In genomic region chr12:51941669-51942455, GRCh38 we compare ENCODE assay signal across 17 cellular contexts. TPM values are rescaled to one million over a fixed set of nuclear protein-coding genes. Genes with fewer than 3 reads are reported as not detected.
DNase-seq lines count a peak whose midpoint lies in the region; ATAC-seq and TF ChIP-seq lines count a peak whose summit lies in the region.
"Had no signal": no experiment of that assay in that cellular context is flagged by ENCODE, and none has a peak within 500 bp of the region (broad histone marks: within the 10 kb centered on the region; RNA-seq: fewer than 3 reads in every experiment).

No MANE protein-coding gene starts in this region.

- H3K4me2 ChIP-seq in mesendoderm (ENCODE audit: low read length): no peak overlapping the region

- peak overlapping the region; percentile 66 for H3K23ac ChIP-seq in mesendoderm (ENCODE audit: low read length)

- no peak for TF ChIP-seq CTCF in right atrium auricular region (IDR thresholded peaks at IDR 0.05)
- TF ChIP-seq CTCF in epithelial cell of esophagus (IDR thresholded peaks at IDR 0.05; ENCODE audit: insufficient read depth, low read depth, low read length, missing control alignments): no peak

- H4K5ac ChIP-seq in mesendoderm (ENCODE audit: low read length): no peak overlapping the region

- peaks cover 0 to 18% of the 10 kb centered on the region in 2 donors for H3K9me3 ChIP-seq in right atrium auricular region

- H3K4me1 ChIP-seq in right atrium auricular region (peaks cover 0 to 11% of the 10 kb centered on the region in 2 donors), mesendoderm (ENCODE audit: control insufficient read depth, low read depth, low read length) (peaks cover 2% of the 10 kb centered on the region), urinary bladder (ENCODE audit: insufficient read depth) (no peaks in the 10 kb centered on the region)

- DNase-seq in Right ventricle myocardium superior: no peak
- no peak for DNase-seq in right atrium auricular region (ENCODE audit: low spot score)
- peak; percentile 98 for DNase-seq in epithelial cell of esophagus (ENCODE audit: low read depth)
- DNase-seq in mesendoderm: no peak
- no peak for DNase-seq in NCI-H524 (lab: John Stamatoyannopoulos, UW)
- DNase-seq in NCI-H345 treated with DMSO at 0.1 percent for 48 hours (lab: John Stamatoyannopoulos, UW; ENCODE audit: unreplicated experiment): no peak
- no peak for DNase-seq in putamen (ENCODE audit: low spot score)
- DNase-seq: CD8-positive, alpha-beta memory T cell; cerebellar nuclear complex; effector memory CD8-positive, alpha-beta T cell; naive B cell; stimulated activated naive CD8-positive, alpha-beta T cell treated with anti-CD3 and anti-CD28 coated beads, Interleukin-15, amount 100 ng/mL, for 72 hours had no signal

- no peaks in the 10 kb centered on the region for H3K79me1 ChIP-seq in mesendoderm (ENCODE audit: low read length)

- no peak overlapping the region for H2AK5ac ChIP-seq in mesendoderm (ENCODE audit: low read length)

- H3K18ac ChIP-seq in mesendoderm (ENCODE audit: low read length): no peak overlapping the region

- H3K27ac ChIP-seq in right atrium auricular region (no peak overlapping the region), mesendoderm (ENCODE audit: low read depth, low read length) (no peak overlapping the region), urinary bladder (ENCODE audit: low read depth) (peak overlapping the region; percentile 31)

- no peak overlapping the region for H3K9ac ChIP-seq in mesendoderm (ENCODE audit: low read length)

- H4K8ac ChIP-seq in mesendoderm (ENCODE audit: low read depth, low read length): no peak overlapping the region

- H3K4me3 ChIP-seq in right atrium auricular region (no peak overlapping the region), epithelial cell of esophagus (ENCODE audit: low read length) (no peak overlapping the region), mesendoderm (ENCODE audit: low read length) (no peak overlapping the region), urinary bladder (ENCODE audit: low read depth, low read length) (no peak overlapping the region)

- H3K79me2 ChIP-seq in mesendoderm (ENCODE audit: control insufficient read depth, insufficient read depth, low read length): no peaks in the 10 kb centered on the region

- intact Hi-C loops in Right ventricle myocardium superior (cut with DNase I): no loop called here

- H2BK120ac ChIP-seq in mesendoderm (ENCODE audit: low read depth, low read length): no peak overlapping the region

- peak; percentile 16 for ATAC-seq in Right ventricle myocardium superior (ENCODE audit: poor library complexity)
- ATAC-seq: activated CD4-positive, CD25-positive, alpha-beta regulatory T cell treated with anti-CD3 and anti-CD28 coated beads, Interleukin-2, amount 50 U/mL, for 24 hours; effector memory CD8-positive, alpha-beta T cell; stimulated activated naive CD8-positive, alpha-beta T cell treated with anti-CD3 and anti-CD28 coated beads, Interleukin-15, amount 100 ng/mL, for 72 hours had no signal

- no peaks in the 10 kb centered on the region for H3K36me3 ChIP-seq in right atrium auricular region
- H3K36me3 ChIP-seq in mesendoderm (ENCODE audit: control insufficient read depth, insufficient read depth, low read length): no peaks in the 10 kb centered on the region
- H3K36me3 ChIP-seq in urinary bladder (ENCODE audit: insufficient read depth): no peaks in the 10 kb centered on the region

- WGBS in mesendoderm (ENCODE audit: extremely low coverage, insufficient coverage, low lambda C conversion rate): no CpG with 5 or more reads among the region's 10 CpGs
- WGBS in urinary bladder: 77% methylated on average over 10 of the region's 10 CpGs

- no peak overlapping the region for H3K56ac ChIP-seq in mesendoderm (ENCODE audit: low read length)

- H2BK5ac ChIP-seq in mesendoderm (ENCODE audit: low read length): no peak overlapping the region

- H3K4ac ChIP-seq in mesendoderm (ENCODE audit: low read depth, low read length): no peak overlapping the region

- H2BK15ac ChIP-seq in mesendoderm (replicated peaks; ENCODE audit: low read depth): no peak overlapping the region

- H3K27me3 ChIP-seq in right atrium auricular region (no peaks in the 10 kb centered on the region), mesendoderm (ENCODE audit: insufficient read depth, low read length, poor library complexity) (no peaks in the 10 kb centered on the region)

RNA-seq across cellular contexts. Expression of gene ACVR1B, which starts 9.6 kb away (rescaled TPM):
- total RNA-seq in Right ventricle myocardium superior: 9.7 TPM
- total RNA-seq in right atrium auricular region: 10 to 100 TPM in 1 of 2 donors, 1 to 10 TPM in 1; 8.2 to 12.5 TPM
- polyA plus RNA-seq in mesendoderm (2013, experiment 1 of 2): 9.9 TPM
- polyA plus RNA-seq in mesendoderm (2013, experiment 2 of 2): 9.5 TPM
- total RNA-seq in urinary bladder: 9.5 TPM
- polyA plus RNA-seq in urinary bladder: 14.8 TPM

RNA-seq across cellular contexts. Expression of gene ACVRL1, which starts 34.6 kb away (rescaled TPM):
- total RNA-seq in Right ventricle myocardium superior (35.1 TPM), right atrium auricular region (10 to 100 TPM; 48.1 to 57.5 TPM), urinary bladder (47.9 TPM)
- polyA plus RNA-seq in mesendoderm (2013, experiment 1 of 2): 0.21 TPM
- 0.01 TPM for polyA plus RNA-seq in mesendoderm (2013, experiment 2 of 2)
- 71.7 TPM for polyA plus RNA-seq in urinary bladder
- polyA plus RNA-seq: CD8-positive, alpha-beta memory T cell had no signal

RNA-seq across cellular contexts. Expression of gene ANKRD33, which starts 54.0 kb away (rescaled TPM):
- total RNA-seq in Right ventricle myocardium superior: not detected
- not detected for total RNA-seq in right atrium auricular region
- not detected for polyA plus RNA-seq in mesendoderm (2013, experiment 1 of 2)
- 0.03 TPM for polyA plus RNA-seq in mesendoderm (2013, experiment 2 of 2)
- total RNA-seq in urinary bladder: not detected
- not detected for polyA plus RNA-seq in urinary bladder
- total RNA-seq: CD8-positive, alpha-beta memory T cell; fibroblast of villous mesenchyme; liver had no signal
- polyA plus RNA-seq: AG04450; CD8-positive, alpha-beta memory T cell; liver had no signal
